Comparison of ENCODE assay signal across 9 cellular contexts in genomic region chr14:94768521-94769412, GRCh38. TPM values are rescaled to one million over a fixed set of nuclear protein-coding genes. Genes with fewer than 3 reads are reported as not detected.
DNase-seq lines count a peak whose midpoint lies in the region; ATAC-seq and TF ChIP-seq lines count a peak whose summit lies in the region.
"Had no signal": no experiment of that assay in that cellular context is flagged by ENCODE, and none has a peak within 500 bp of the region (broad histone marks: within the 10 kb centered on the region; RNA-seq: fewer than 3 reads in every experiment).

No MANE protein-coding gene starts in this region.

- TF ChIP-seq CTCF in cardiac muscle cell (IDR thresholded peaks at IDR 0.05; ENCODE audit: low read depth, low read length) (no peak), mammary epithelial cell (conservative IDR thresholded peaks at IDR 0.05 in 1 of 2, IDR thresholded peaks at IDR 0.05 in 1 of 2; ENCODE audit: extremely low read depth in 1 of 2, insufficient read depth in 1 of 2, low read depth in 1 of 2, low read length in 2 of 2) (no peak), upper lobe of right lung (IDR thresholded peaks at IDR 0.05) (no peak)

- no peaks in the 10 kb centered on the region for H3K4me1 ChIP-seq in cardiac muscle cell (ENCODE audit: low read depth)
- peaks cover 13% of the 10 kb centered on the region for H3K4me1 ChIP-seq in mammary epithelial cell (ENCODE audit: insufficient read depth, low read length)
- peaks cover 21% of the 10 kb centered on the region for H3K4me1 ChIP-seq in upper lobe of right lung

- H3K4me3 ChIP-seq in cardiac muscle cell (peak overlapping the region; percentile 21), mammary epithelial cell (replicated peaks in 1 of 3; ENCODE audit: insufficient read depth in 1 of 3, low read depth in 2 of 3, low read length in 3 of 3) (peak overlapping the region in 2 of 3 experiments; percentile 5 to 39), upper lobe of right lung (peak overlapping the region; percentile 53)

- no TSS peak for BruUV-seq in mammary epithelial cell (replicated peaks; lab: Mats Ljungman, UMichigan)

- H3K79me2 ChIP-seq in mammary epithelial cell (ENCODE audit: insufficient read depth, low read length), result no peaks in the 10 kb centered on the region

- ATAC-seq in upper lobe of right lung (no peak), GM18520 (IDR thresholded peaks at IDR 0.05; ENCODE audit: unreplicated experiment) (no peak)

- no peaks in the 10 kb centered on the region for H3K36me3 ChIP-seq in cardiac muscle cell
- H3K36me3 ChIP-seq in mammary epithelial cell (ENCODE audit: insufficient read depth, low read length), result no peaks in the 10 kb centered on the region
- no peaks in the 10 kb centered on the region for H3K36me3 ChIP-seq in upper lobe of right lung

- CTCF ChIA-PET in mammary epithelial cell (lab: Charles Lee; ENCODE audit: low non-redundant PET), result no interaction called here

- intact Hi-C loops in cardiac septum (cut with DNase I), result no loop called here
- intact Hi-C loops in mammary epithelial cell (cut with micrococcal nuclease), result no loop called here
- intact Hi-C loops in upper lobe of right lung (cut with DNase I), result no loop called here

- peaks cover 99% of the 10 kb centered on the region for H3K27me3 ChIP-seq in cardiac muscle cell
- peaks cover 65% of the 10 kb centered on the region for H3K27me3 ChIP-seq in mammary epithelial cell (ENCODE audit: insufficient read depth, low read length)
- peaks cover 100% of the 10 kb centered on the region for H3K27me3 ChIP-seq in upper lobe of right lung

- no peak overlapping the region for H3K27ac ChIP-seq in cardiac muscle cell
- no peak overlapping the region for H3K27ac ChIP-seq in mammary epithelial cell (ENCODE audit: insufficient read depth, low read depth, low read length)
- H3K27ac ChIP-seq in upper lobe of right lung, result no peak overlapping the region
- H3K27ac ChIP-seq: KMS-11 had no signal

- no peaks in the 10 kb centered on the region for H3K9me3 ChIP-seq in cardiac muscle cell (ENCODE audit: low read depth)
- H3K9me3 ChIP-seq in mammary epithelial cell (replicated peaks; ENCODE audit: insufficient read depth, low read length), result peaks cover 6% of the 10 kb centered on the region
- no peaks in the 10 kb centered on the region for H3K9me3 ChIP-seq in upper lobe of right lung

- H3K9ac ChIP-seq in mammary epithelial cell (ENCODE audit: insufficient read depth, low read length), result no peak overlapping the region

- in situ Hi-C loops in mammary epithelial cell (cut with MboI; ENCODE audit: low sequenced_read_pairs in 2 of 2), result no loop called here

- peak overlapping the region; percentile 69 for H2AFZ ChIP-seq in mammary epithelial cell (ENCODE audit: low read depth, low read length)

- dilution Hi-C loops in mammary epithelial cell (cut with HindIII; ENCODE audit: low sequenced_read_pairs), result no loop called here

- 11% methylated on average over 38 of the region's 84 CpGs for WGBS in mammary epithelial cell (ENCODE audit: low coverage, missing lambda C conversion rate)

- H3K4me2 ChIP-seq in mammary epithelial cell (ENCODE audit: insufficient read depth, low read depth, low read length), result peak overlapping the region; percentile 90

- H4K20me1 ChIP-seq in mammary epithelial cell (ENCODE audit: insufficient read depth, low read length), result peaks cover 2% of the 10 kb centered on the region

- DNase-seq in cardiac muscle cell (ENCODE audit: low read depth in 1 of 2, low spot score in 1 of 2) (peak in 1 of 2 donors; percentile 20), cardiac septum (ENCODE audit: low spot score) (no peak), mammary epithelial cell (no peak), mesenteric fat pad (ENCODE audit: low spot score) (peak; percentile 83), upper lobe of right lung (no peak), AG08396 (ENCODE audit: low spot score) (no peak), LoVo (ENCODE audit: low spot score) (no peak)

RNA-seq across cellular contexts. Expression of gene GSC, which starts 1.1 kb away (rescaled TPM):
- total RNA-seq in cardiac muscle cell (1.2 and 1.3 TPM in 2 replicates), cardiac septum (0.43 TPM), mammary epithelial cell (under 1 TPM in 1 of 2 donors, not detected in 1; 0.17 TPM), mesenteric fat pad (1.7 TPM), upper lobe of right lung (not detected)
- polyA plus RNA-seq in cardiac muscle cell (0.24 TPM in 1 of 2 replicates, not detected in the other), mammary epithelial cell (0.05 TPM)
- not detected for polyA minus RNA-seq in mammary epithelial cell
